8 cellular contexts compared by ENCODE assay signal in the genomic region with DNA sequence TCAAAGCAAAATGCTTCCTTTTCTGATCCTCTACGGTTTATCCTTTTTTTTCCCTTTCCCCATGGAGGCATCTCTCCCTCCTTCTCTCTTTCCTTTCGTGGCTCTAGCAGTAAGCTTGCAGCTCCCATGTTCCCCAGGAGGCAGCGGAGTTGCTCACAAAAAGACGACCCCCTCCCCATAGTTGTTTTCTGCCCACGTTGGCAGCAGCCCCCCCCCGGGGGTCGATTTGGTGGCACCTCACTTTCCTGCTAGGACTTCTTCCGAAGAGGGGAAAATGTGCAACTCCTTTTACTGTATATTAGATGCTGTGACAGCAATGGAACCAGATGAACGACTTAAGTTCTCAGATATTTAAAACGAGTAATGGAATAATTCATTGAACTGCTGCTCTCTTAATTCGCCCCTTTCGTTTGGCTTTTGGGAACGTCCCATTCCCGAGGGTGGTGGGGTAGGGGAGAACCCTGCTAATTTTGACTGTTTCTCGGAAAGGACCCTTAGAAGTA. TPM values are rescaled to one million over a fixed set of nuclear protein-coding genes. Genes with fewer than 3 reads are reported as not detected.
DNase-seq lines count a peak whose midpoint lies in the region; ATAC-seq, FAIRE-seq and TF ChIP-seq lines count a peak whose summit lies in the region.

No MANE protein-coding gene starts in this region.

- H2AFZ ChIP-seq in OCI-LY1 (ENCODE audit: low read length) = no peak overlapping the region
- no peak overlapping the region for H2AFZ ChIP-seq in HepG2 (ENCODE audit: low read length)

- peaks cover 55% of the 10 kb centered on the region for H3K79me2 ChIP-seq in OCI-LY1 (ENCODE audit: insufficient read depth, low read length)
- peaks cover 54% of the 10 kb centered on the region for H3K79me2 ChIP-seq in HepG2 (ENCODE audit: insufficient read depth, low read length)

- TF ChIP-seq RAD21 in HepG2 (CRISPR knock-in tag; IDR thresholded peaks at IDR 0.05) = no peak

- H3K9me2 ChIP-seq in OCI-LY1 (ENCODE audit: low read depth, low read length) = no peaks in the 10 kb centered on the region

- H3K27me3 Mint-ChIP-seq in chondrocyte (ENCODE audit: low read depth) = no peaks in the 10 kb centered on the region

- peak; percentile 53 for DNase-seq in NCI-H82 (lab: John Stamatoyannopoulos, UW)
- DNase-seq in NCI-H82 treated with DMSO at 0.1 percent for 48 hours (lab: John Stamatoyannopoulos, UW; ENCODE audit: unreplicated experiment) = no peak
- DNase-seq in chondrocyte (ENCODE audit: low spot score) = no peak
- peak; percentile 19 for DNase-seq in HepG2 (ENCODE audit: low spot score)
- peak in 21 of 49 donors; percentile 4 to 72 (median 31) for DNase-seq in substantia nigra (lab: John Stamatoyannopoulos, UW)
- no peak for DNase-seq in RCC 7860 (ENCODE audit: low spot score)

- no peaks in the 10 kb centered on the region for H3F3A ChIP-seq in OCI-LY1 (ENCODE audit: insufficient read depth, low read length)

- no peak for FAIRE-seq in HepG2 (lab: Jason Lieb, UNC)
- no peak for FAIRE-seq in RCC 7860 (lab: Jason Lieb, UNC)

- in situ Hi-C loops in HepG2 (cut with HindIII; ENCODE audit: extremely low pct_ligation_motif_present, low pct_unique_long_range_greater_than_20kb) = no loop called here

- peak overlapping the region; percentile 73 for H3K4me3 ChIP-seq in OCI-LY1 (ENCODE audit: low read depth, low read length, poor library complexity, severe bottlenecking)
- H3K4me3 ChIP-seq in HepG2 (replicated peaks in 1 of 3; ENCODE audit: insufficient read depth in 1 of 3, low read depth in 2 of 3, low read length in 3 of 3) = peak overlapping the region; percentile 88 to 98 (median 97)

- WGBS in HepG2 (ENCODE audit: low lambda C conversion rate) = 2% methylated on average over 15 of the region's 15 CpGs

- H3K9me3 ChIP-seq in OCI-LY1 (ENCODE audit: low read length) (no peaks in the 10 kb centered on the region), HepG2 (ENCODE audit: low read length) (no peaks in the 10 kb centered on the region)

- peak overlapping the region; percentile 92 for H3K4me2 ChIP-seq in OCI-LY1 (ENCODE audit: low read length)
- H3K4me2 ChIP-seq in HepG2 (ENCODE audit: low read depth, low read length) = peak overlapping the region; percentile 76

- H3K27me3 ChIP-seq in OCI-LY1 (ENCODE audit: insufficient read depth, low read length) (no peaks in the 10 kb centered on the region), HepG2 (ENCODE audit: control insufficient read depth in 1 of 2, insufficient read depth in 2 of 2, low read length in 2 of 2) (no peaks in the 10 kb centered on the region; a peak in 1 of 5 replicates)

- intact Hi-C loops in HepG2 (cut with micrococcal nuclease; ENCODE audit: unreplicated experiment) = loop anchor here (2.0 to 10.0 kb wide), 2 partner anchors 20 to 52 kb away; no protein-coding TSS in a partner anchor

- H3K36me3 ChIP-seq in OCI-LY1 (ENCODE audit: insufficient read depth, low read length) (peaks cover 8% of the 10 kb centered on the region; the same call in 1 of the 2 replicates), HepG2 (replicated peaks in 1 of 2; ENCODE audit: control insufficient read depth in 1 of 2, insufficient read depth in 2 of 2, low read length in 2 of 2) (no peaks in the 10 kb centered on the region)

- no peaks in the 10 kb centered on the region for H3K36me3 Mint-ChIP-seq in chondrocyte (ENCODE audit: low read depth)

- peak overlapping the region; percentile 99 for H3K4me3 Mint-ChIP-seq in chondrocyte (ENCODE audit: unreplicated experiment)

- CTCF ChIA-PET in HepG2 (lab: Yijun Ruan, JAX; ENCODE audit: low intra/inter-chr PET ratio, low total read pairs) = no interaction called here

- H3K9me3 Mint-ChIP-seq in chondrocyte (ENCODE audit: low read depth) = no peaks in the 10 kb centered on the region

- H4K20me1 ChIP-seq in OCI-LY1 (ENCODE audit: insufficient read depth, low read length) (no peaks in the 10 kb centered on the region), HepG2 (ENCODE audit: insufficient read depth, low read length) (peaks cover 34% of the 10 kb centered on the region)

- POLR2A ChIA-PET in HepG2 (lab: Yijun Ruan, JAX) = interaction anchor here (1.4 kb wide), 1 partner anchor 52 kb away, joined by 4 read pairs; no protein-coding TSS in a partner anchor

- TF ChIP-seq POLR2A in HepG2 (IDR thresholded peaks at IDR 0.05; ENCODE audit: insufficient read depth in 1 of 2, low read depth in 2 of 2, low read length in 2 of 2) = no peak

- H3K9ac ChIP-seq in OCI-LY1 (ENCODE audit: low read length) (peak overlapping the region; percentile 86), HepG2 (ENCODE audit: insufficient read depth, low read depth, low read length) (peak overlapping the region; percentile 91)

- TF ChIP-seq EP300 in HepG2 (IDR thresholded peaks at IDR 0.05; ENCODE audit: low read depth in 2 of 2, low read length in 2 of 2) (no peak), HepG2 (CRISPR knock-in tag; IDR thresholded peaks at IDR 0.05; ENCODE audit: borderline replicate concordance) (no peak)

- H3K4me1 ChIP-seq in OCI-LY1 (ENCODE audit: insufficient read depth, low read length, severe bottlenecking) (peaks cover 26% of the 10 kb centered on the region), HepG2 (ENCODE audit: insufficient read depth, low read length) (peaks cover 48% of the 10 kb centered on the region)

- ATAC-seq in HG02678 (IDR thresholded peaks at IDR 0.05; ENCODE audit: unreplicated experiment) = peak; percentile 1
- peak; percentile 38 for ATAC-seq in HepG2

- TF ChIP-seq CTCF in OCI-LY1 (IDR thresholded peaks at IDR 0.05; ENCODE audit: low read length) (no peak), chondrocyte (IDR thresholded peaks at IDR 0.05) (peak; percentile 29), HepG2 (CRISPR knock-in tag; IDR thresholded peaks at IDR 0.05) (no peak)

- H3K27ac ChIP-seq in OCI-LY1 (ENCODE audit: low read depth, low read length, poor library complexity, severe bottlenecking) (peak overlapping the region; percentile 2), HepG2 (ENCODE audit: extremely low read length, insufficient read depth, low read length) (peak overlapping the region; percentile 74), substantia nigra (ENCODE audit: low read depth, low read length, poor library complexity, severe bottlenecking) (peak overlapping the region; percentile 91)

- H3K27ac Mint-ChIP-seq in chondrocyte (ENCODE audit: unreplicated experiment) = peak overlapping the region; percentile 99

- no TSS peak for BruUV-seq in HepG2 (replicated peaks; lab: Mats Ljungman, UMichigan)

- H3K4me1 Mint-ChIP-seq in chondrocyte (ENCODE audit: low read depth) = peaks cover 39% of the 10 kb centered on the region

TF ChIP-seq in HepG2, 621 proteins besides CTCF, POLR2A, EP300 and RAD21 (continues in another document):
- TF ChIP-seq, protein P1, sequence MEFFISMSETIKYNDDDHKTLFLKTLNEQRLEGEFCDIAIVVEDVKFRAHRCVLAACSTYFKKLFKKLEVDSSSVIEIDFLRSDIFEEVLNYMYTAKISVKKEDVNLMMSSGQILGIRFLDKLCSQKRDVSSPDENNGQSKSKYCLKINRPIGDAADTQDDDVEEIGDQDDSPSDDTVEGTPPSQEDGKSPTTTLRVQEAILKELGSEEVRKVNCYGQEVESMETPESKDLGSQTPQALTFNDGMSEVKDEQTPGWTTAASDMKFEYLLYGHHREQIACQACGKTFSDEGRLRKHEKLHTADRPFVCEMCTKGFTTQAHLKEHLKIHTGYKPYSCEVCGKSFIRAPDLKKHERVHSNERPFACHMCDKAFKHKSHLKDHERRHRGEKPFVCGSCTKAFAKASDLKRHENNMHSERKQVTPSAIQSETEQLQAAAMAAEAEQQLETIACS (CRISPR knock-in tag; IDR thresholded peaks at IDR 0.05) = no peak
- TF ChIP-seq, protein P2, sequence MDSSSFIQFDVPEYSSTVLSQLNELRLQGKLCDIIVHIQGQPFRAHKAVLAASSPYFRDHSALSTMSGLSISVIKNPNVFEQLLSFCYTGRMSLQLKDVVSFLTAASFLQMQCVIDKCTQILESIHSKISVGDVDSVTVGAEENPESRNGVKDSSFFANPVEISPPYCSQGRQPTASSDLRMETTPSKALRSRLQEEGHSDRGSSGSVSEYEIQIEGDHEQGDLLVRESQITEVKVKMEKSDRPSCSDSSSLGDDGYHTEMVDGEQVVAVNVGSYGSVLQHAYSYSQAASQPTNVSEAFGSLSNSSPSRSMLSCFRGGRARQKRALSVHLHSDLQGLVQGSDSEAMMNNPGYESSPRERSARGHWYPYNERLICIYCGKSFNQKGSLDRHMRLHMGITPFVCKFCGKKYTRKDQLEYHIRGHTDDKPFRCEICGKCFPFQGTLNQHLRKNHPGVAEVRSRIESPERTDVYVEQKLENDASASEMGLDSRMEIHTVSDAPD (CRISPR knock-in tag; IDR thresholded peaks at IDR 0.05) = no peak

RNA-seq across cellular contexts. Expression of a gene that starts 0.8 kb away (rescaled TPM):
- total RNA-seq in chondrocyte (201 to 231 TPM (median 213 TPM) in 3 replicates), HepG2 (2016; rRNA removed; fragmentation: Illumina TruSeq; extraction: Trizol) (199 and 286 TPM in 2 replicates)
- 24.4 and 27.4 TPM in 2 replicates for total RNA-seq in HepG2 (2016; cell fraction: cytosol; rRNA removed; fragmentation: Illumina TruSeq; extraction: Trizol; ENCODE audit: low read depth)
- total RNA-seq in HepG2 (2016; cell fraction: insoluble cytoplasmic fraction; rRNA removed; fragmentation: Illumina TruSeq; extraction: Trizol) = 185 and 316 TPM in 2 replicates
- 84.0 and 101 TPM in 2 replicates for total RNA-seq in HepG2 (2016; cell fraction: membrane; rRNA removed; fragmentation: Illumina TruSeq; extraction: Trizol)
- total RNA-seq in HepG2 (2016; cell fraction: nucleus; rRNA removed; fragmentation: Illumina TruSeq; extraction: Trizol) = 80.2 and 86.7 TPM in 2 replicates
- polyA plus RNA-seq in HepG2 (2011; rRNA removed) = 30.6 and 38.4 TPM in 2 replicates
- 13.6 and 23.2 TPM in 2 replicates for polyA plus RNA-seq in HepG2 (2011; cell fraction: cytosol; rRNA removed)
- 7.4 and 12.5 TPM in 2 replicates for polyA plus RNA-seq in HepG2 (2011; cell fraction: nucleus; rRNA removed)
- polyA plus RNA-seq in HepG2 (2012) = 60.2 and 71.6 TPM in 2 replicates
- polyA plus RNA-seq in HepG2 (2016; cell fraction: cytosol; fragmentation: Illumina TruSeq; extraction: Trizol; ENCODE audit: low read depth) = 19.1 TPM in 2 replicates
- 177 and 188 TPM in 2 replicates for polyA plus RNA-seq in HepG2 (2016; cell fraction: insoluble cytoplasmic fraction; fragmentation: Illumina TruSeq; extraction: Trizol; ENCODE audit: low read depth)
- 37.6 and 44.7 TPM in 2 replicates for polyA plus RNA-seq in HepG2 (2016; cell fraction: membrane; fragmentation: Illumina TruSeq; extraction: Trizol; ENCODE audit: low read depth)
- 56.1 and 58.9 TPM in 2 replicates for polyA plus RNA-seq in HepG2 (2016; cell fraction: nucleus; fragmentation: Illumina TruSeq; extraction: Trizol; ENCODE audit: insufficient read depth, low read depth)
- polyA minus RNA-seq in HepG2 (2011; rRNA and poly(A)+ RNA removed; ENCODE audit: low replicate concordance) = 14.8 and 29.3 TPM in 2 replicates
- 31.0 and 34.3 TPM in 2 replicates for polyA minus RNA-seq in HepG2 (2011; cell fraction: cytosol; rRNA and poly(A)+ RNA removed)
- polyA minus RNA-seq in HepG2 (2011; cell fraction: nucleus; rRNA and poly(A)+ RNA removed) = 77.0 and 95.7 TPM in 2 replicates

Comparison
In these comparisons a context has a peak if more than half of its experiments do, and no peak if none do; other contexts are left out.
1. DNase-seq: peak in NCI-H82 (single experiment) and HepG2 (single experiment); none in NCI-H82 treated with DMSO at 0.1 percent for 48 hours (single experiment), chondrocyte (single experiment) and RCC 7860 (single experiment).
2. H3K27ac ChIP-seq: peak in every context shown above with its lines; median percentile 91 in substantia nigra; 74 in HepG2; 2 in OCI-LY1.